12 cellular contexts compared by ENCODE assay signal in genomic region chr6:106522557-106522956, GRCh38.
DNase-seq lines count a peak whose midpoint lies in the region; ATAC-seq and TF ChIP-seq lines count a peak whose summit lies in the region.
"Had no signal": no experiment of that assay in that cellular context is flagged by ENCODE, and none has a peak within 500 bp of the region (broad histone marks: within the 10 kb centered on the region; RNA-seq: fewer than 3 reads in every experiment).

No MANE protein-coding gene starts in this region.

- POLR2A ChIA-PET in activated CD8-positive, alpha-beta T cell treated with anti-CD3 and anti-CD28 coated beads for 36 hours (lab: Charles Lee): interaction anchor here (0.9 to 5.0 kb wide), 4 partner anchors 11 to 329 kb away, joined by 3 to 70 read pairs (median 34); no protein-coding TSS in a partner anchor

- ATAC-seq in DND-41 (ENCODE audit: insufficient read depth, low read depth): no peak
- ATAC-seq in activated CD8-positive, alpha-beta T cell treated with anti-CD3 and anti-CD28 coated beads for 36 hours: no peak
- ATAC-seq in naive B cell (ENCODE audit: low read depth in 2 of 2): no peak
- no peak for ATAC-seq in left cardiac atrium

- H3K4me1 Mint-ChIP-seq in IgD-negative memory B cell (peaks cover 31 to 56% (median 36%) of the 10 kb centered on the region in 3 donors), naive B cell (peaks cover 41 to 83% (median 70%) of the 10 kb centered on the region in 3 donors)
- H3K4me1 Mint-ChIP-seq in activated CD8-positive, alpha-beta T cell treated with anti-CD3 and anti-CD28 coated beads for 36 hours (ENCODE audit: low read depth): peaks cover 66% of the 10 kb centered on the region

- H2AFZ ChIP-seq in DND-41 (ENCODE audit: low read depth, low read length): peak overlapping the region; percentile 10; the same call in 1 of the 2 replicates

- H3K9ac ChIP-seq in DND-41 (ENCODE audit: low read depth, low read length): peak overlapping the region; percentile 10

- H3K4me2 ChIP-seq in DND-41 (ENCODE audit: insufficient read depth, low read length): peak overlapping the region; percentile 80

- peak overlapping the region; percentile 35; the same call in 1 of the 2 replicates for H3K27ac ChIP-seq in DND-41 (ENCODE audit: low read length)

- H3K9me3 ChIP-seq in DND-41 (ENCODE audit: insufficient read depth, low read length, severe bottlenecking) (no peaks in the 10 kb centered on the region), HAP-1 (no peaks in the 10 kb centered on the region)

- no peaks in the 10 kb centered on the region for H4K20me1 ChIP-seq in DND-41 (ENCODE audit: insufficient read depth, low read length)

- H3K4me3 ChIP-seq in DND-41 (ENCODE audit: low read depth in 1 of 2, low read length in 2 of 2) (peak overlapping the region in 1 of 2 experiments; percentile 53; a peak in 2 of 4 replicates), HAP-1 (no peak overlapping the region)

- peaks cover 8% of the 10 kb centered on the region for H3K36me3 ChIP-seq in DND-41 (ENCODE audit: insufficient read depth, low read length)
- H3K36me3 ChIP-seq in HAP-1 (replicated peaks): no peaks in the 10 kb centered on the region

- H3K9me3 Mint-ChIP-seq in IgD-negative memory B cell: no peaks in the 10 kb centered on the region
- H3K9me3 Mint-ChIP-seq in activated CD8-positive, alpha-beta T cell treated with anti-CD3 and anti-CD28 coated beads for 36 hours: no peaks in the 10 kb centered on the region
- H3K9me3 Mint-ChIP-seq in naive B cell: no peaks in the 10 kb centered on the region

- H3K27me3 Mint-ChIP-seq in IgD-negative memory B cell (no peaks in the 10 kb centered on the region), naive B cell (no peaks in the 10 kb centered on the region)
- no peaks in the 10 kb centered on the region for H3K27me3 Mint-ChIP-seq in activated CD8-positive, alpha-beta T cell treated with anti-CD3 and anti-CD28 coated beads for 36 hours

- intact Hi-C loops in activated CD8-positive, alpha-beta T cell treated with anti-CD3 and anti-CD28 coated beads for 36 hours (cut with micrococcal nuclease): loop anchor here (5.0 kb wide), 1 partner anchor 425 kb away; no protein-coding TSS in a partner anchor
- intact Hi-C loops in left cardiac atrium (cut with DNase I): no loop called here

- H3K79me2 ChIP-seq in DND-41 (ENCODE audit: insufficient read depth, low read length): peaks cover 46% of the 10 kb centered on the region

- in situ Hi-C loops in HAP-1 (cut with MboI; ENCODE audit: low sequenced_read_pairs): no loop called here

- H3K36me3 Mint-ChIP-seq in IgD-negative memory B cell (peaks cover 7% of the 10 kb centered on the region), naive B cell (peaks cover 8 to 19% of the 10 kb centered on the region in 2 donors)
- peaks cover 26% of the 10 kb centered on the region for H3K36me3 Mint-ChIP-seq in activated CD8-positive, alpha-beta T cell treated with anti-CD3 and anti-CD28 coated beads for 36 hours (ENCODE audit: low read depth)

- TF ChIP-seq CTCF in DND-41 (IDR thresholded peaks at IDR 0.05; ENCODE audit: borderline replicate concordance, extremely low read depth, low read length, poor library complexity, severe bottlenecking): no peak
- no peak for TF ChIP-seq CTCF in activated CD8-positive, alpha-beta T cell treated with anti-CD3 and anti-CD28 coated beads for 36 hours (IDR thresholded peaks at IDR 0.05)

- H3K27me3 ChIP-seq in DND-41 (ENCODE audit: insufficient read depth, low read length, poor library complexity): no peaks in the 10 kb centered on the region
- H3K27me3 ChIP-seq in HAP-1 (ENCODE audit: low read depth): no peaks in the 10 kb centered on the region

- H3K4me1 ChIP-seq in DND-41 (ENCODE audit: insufficient read depth, low read length) (peaks cover 87% of the 10 kb centered on the region), HAP-1 (peaks cover 4% of the 10 kb centered on the region)

- H3K27ac Mint-ChIP-seq in IgD-negative memory B cell (peak overlapping the region; percentile 93 to 98 (median 95)), naive B cell (peak overlapping the region in 5 of 6 donors; percentile 51 to 99 (median 90))
- peak overlapping the region; percentile 99 for H3K27ac Mint-ChIP-seq in activated CD8-positive, alpha-beta T cell treated with anti-CD3 and anti-CD28 coated beads for 36 hours

- DNase-seq in DND-41 (no peak), naive B cell (no peak), HAP-1 (ENCODE audit: low spot score in 2 of 2) (no peak), left cardiac atrium (no peak), SW 1271 (lab: John Stamatoyannopoulos, UW) (no peak)
- no peak for DNase-seq in activated CD8-positive, alpha-beta T cell treated with anti-CD3 and anti-CD28 coated beads for 36 hours
- DNase-seq: DMS153; KG1; kidney; NCI-H2227 treated with DMSO at 0.1 percent for 48 hours; stimulated activated CD4-positive, alpha-beta T cell treated with anti-CD3 and anti-CD28 coated beads, Interleukin-4, amount 100 ng/mL, for 1 hour had no signal

- peak overlapping the region; percentile 93 to 97 (median 94) for H3K4me3 Mint-ChIP-seq in IgD-negative memory B cell
- H3K4me3 Mint-ChIP-seq in activated CD8-positive, alpha-beta T cell treated with anti-CD3 and anti-CD28 coated beads for 36 hours: peak overlapping the region; percentile 77
- H3K4me3 Mint-ChIP-seq in naive B cell: peak overlapping the region; percentile 82 to 95 (median 88)

- CTCF ChIA-PET in activated CD8-positive, alpha-beta T cell treated with anti-CD3 and anti-CD28 coated beads for 36 hours (lab: Charles Lee): interaction anchor here (0.8 to 9.0 kb wide), 6 partner anchors 11 to 44 kb away, joined by 3 to 80 read pairs (median 4); no protein-coding TSS in a partner anchor
